Comparison of ENCODE assay signal across 2 cellular contexts in the genomic region with DNA sequence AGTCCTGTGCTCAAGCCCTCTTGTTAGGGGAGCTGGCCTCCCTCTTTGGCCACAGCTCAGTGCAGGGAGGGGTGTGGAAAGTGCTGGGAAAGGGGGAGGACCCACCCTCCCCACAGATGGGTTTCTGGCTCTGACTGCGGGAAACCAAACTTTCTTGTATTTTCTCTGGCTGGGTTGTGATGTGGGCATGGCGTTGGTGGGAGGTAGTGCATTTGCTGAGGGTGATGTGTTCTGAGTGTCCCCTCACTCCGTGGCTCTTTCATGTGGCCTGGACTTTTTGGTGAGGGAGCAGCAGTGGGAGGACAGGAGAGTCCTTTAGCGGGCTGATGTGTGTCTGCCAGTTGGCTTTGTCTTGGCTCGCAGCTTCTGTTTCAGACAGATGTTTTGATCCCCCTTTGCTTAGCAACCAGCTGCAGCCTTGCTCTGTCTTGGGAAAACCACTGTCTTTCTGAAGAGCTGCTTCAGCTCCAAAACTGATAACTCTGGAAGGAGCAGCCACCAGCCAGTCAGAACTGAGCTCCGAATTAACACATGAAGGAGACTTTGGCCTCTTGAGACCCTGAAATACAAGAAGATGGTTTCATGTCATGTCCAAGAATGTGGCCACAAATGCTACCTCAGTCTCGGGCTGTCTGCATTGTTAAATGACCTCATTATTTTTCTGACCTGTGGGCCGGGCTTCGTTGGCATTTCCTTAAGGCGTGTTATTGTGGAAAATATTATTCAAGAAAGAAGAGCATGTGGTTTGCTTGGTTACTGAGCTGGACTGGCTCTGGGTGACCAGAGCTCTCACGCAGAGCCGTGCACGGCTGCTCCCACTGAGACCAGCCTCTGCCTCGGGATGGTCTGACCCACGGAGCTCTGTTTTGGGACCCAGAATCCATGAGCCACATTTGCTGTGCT.
TF ChIP-seq lines count a peak whose summit lies in the region.

No MANE protein-coding gene starts in this region.

TF ChIP-seq in SK-N-SH, 30 proteins besides CTCF, POLR2A, EP300 and RAD21:
- TF ChIP-seq, protein P1, sequence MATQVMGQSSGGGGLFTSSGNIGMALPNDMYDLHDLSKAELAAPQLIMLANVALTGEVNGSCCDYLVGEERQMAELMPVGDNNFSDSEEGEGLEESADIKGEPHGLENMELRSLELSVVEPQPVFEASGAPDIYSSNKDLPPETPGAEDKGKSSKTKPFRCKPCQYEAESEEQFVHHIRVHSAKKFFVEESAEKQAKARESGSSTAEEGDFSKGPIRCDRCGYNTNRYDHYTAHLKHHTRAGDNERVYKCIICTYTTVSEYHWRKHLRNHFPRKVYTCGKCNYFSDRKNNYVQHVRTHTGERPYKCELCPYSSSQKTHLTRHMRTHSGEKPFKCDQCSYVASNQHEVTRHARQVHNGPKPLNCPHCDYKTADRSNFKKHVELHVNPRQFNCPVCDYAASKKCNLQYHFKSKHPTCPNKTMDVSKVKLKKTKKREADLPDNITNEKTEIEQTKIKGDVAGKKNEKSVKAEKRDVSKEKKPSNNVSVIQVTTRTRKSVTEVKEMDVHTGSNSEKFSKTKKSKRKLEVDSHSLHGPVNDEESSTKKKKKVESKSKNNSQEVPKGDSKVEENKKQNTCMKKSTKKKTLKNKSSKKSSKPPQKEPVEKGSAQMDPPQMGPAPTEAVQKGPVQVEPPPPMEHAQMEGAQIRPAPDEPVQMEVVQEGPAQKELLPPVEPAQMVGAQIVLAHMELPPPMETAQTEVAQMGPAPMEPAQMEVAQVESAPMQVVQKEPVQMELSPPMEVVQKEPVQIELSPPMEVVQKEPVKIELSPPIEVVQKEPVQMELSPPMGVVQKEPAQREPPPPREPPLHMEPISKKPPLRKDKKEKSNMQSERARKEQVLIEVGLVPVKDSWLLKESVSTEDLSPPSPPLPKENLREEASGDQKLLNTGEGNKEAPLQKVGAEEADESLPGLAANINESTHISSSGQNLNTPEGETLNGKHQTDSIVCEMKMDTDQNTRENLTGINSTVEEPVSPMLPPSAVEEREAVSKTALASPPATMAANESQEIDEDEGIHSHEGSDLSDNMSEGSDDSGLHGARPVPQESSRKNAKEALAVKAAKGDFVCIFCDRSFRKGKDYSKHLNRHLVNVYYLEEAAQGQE (IDR thresholded peaks at IDR 0.05; ENCODE audit: low read depth, low read length), result no peak
- TF ChIP-seq, protein P2, sequence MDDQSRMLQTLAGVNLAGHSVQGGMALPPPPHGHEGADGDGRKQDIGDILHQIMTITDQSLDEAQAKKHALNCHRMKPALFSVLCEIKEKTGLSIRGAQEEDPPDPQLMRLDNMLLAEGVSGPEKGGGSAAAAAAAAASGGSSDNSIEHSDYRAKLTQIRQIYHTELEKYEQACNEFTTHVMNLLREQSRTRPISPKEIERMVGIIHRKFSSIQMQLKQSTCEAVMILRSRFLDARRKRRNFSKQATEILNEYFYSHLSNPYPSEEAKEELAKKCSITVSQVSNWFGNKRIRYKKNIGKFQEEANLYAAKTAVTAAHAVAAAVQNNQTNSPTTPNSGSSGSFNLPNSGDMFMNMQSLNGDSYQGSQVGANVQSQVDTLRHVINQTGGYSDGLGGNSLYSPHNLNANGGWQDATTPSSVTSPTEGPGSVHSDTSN (IDR thresholded peaks at IDR 0.05), result peak; percentile 20; the same call in 1 of the 2 replicates
- no peak for TF ChIP-seq SIN3A (IDR thresholded peaks at IDR 0.05; ENCODE audit: borderline replicate concordance, low read depth, low read length)
- no peak for TF ChIP-seq JUND (IDR thresholded peaks at IDR 0.05)

TF ChIP-seq in endothelial cell of umbilical vein, 7 proteins besides CTCF, POLR2A, EP300 and RAD21 (continued from another document):
- no peak for TF ChIP-seq MYC (IDR thresholded peaks at IDR 0.05; ENCODE audit: low read depth, low read length)
- no peak for TF ChIP-seq GATA2 (IDR thresholded peaks at IDR 0.05; ENCODE audit: insufficient read depth, insufficient read length, low read depth, low read length)
